In the genomic region with DNA sequence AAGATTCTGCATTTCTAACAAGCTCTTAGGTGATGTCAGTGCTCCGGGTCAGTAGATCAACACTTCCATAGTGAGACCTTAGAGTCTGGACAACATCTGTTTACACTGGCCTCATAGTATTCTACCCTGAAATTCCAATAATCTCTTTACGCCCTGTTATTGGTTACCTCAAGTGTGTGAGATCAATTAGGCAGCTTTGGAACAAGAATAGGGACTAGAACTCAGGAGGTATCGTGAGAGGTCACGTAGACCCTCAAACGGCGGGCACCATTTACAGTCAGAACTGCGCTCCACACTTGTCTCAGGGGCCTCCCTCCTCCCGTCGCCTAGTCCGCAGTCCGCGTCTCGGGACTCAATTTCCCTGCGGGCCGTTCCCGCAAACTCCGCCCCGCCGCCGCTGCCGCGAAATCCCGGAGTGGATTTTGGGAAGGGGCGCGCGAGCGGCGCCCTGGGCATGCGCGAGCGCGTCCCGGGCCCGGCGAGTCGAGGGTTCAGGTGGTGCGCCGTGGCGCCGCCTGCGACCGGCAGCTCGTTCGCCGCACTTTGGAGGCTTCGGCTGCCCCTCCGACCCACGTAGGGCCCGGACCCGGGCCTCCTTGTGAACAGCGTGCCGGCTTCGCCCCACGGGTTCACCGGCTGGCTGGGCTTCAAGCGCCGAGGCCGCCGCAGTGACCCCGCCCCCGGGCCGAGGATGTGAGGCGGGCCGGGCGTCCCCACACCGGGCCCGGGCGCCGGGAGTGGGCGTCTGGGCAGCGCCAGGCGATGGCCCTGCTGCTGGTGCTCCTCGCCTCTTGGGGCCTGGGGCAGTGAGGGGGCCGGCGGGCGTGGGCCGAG, we compare ENCODE assay signal across 8 cellular contexts. TPM values are rescaled to one million over a fixed set of nuclear protein-coding genes. Genes with fewer than 3 reads are reported as not detected.
DNase-seq lines count a peak whose midpoint lies in the region; ATAC-seq and TF ChIP-seq lines count a peak whose summit lies in the region.

A gene with protein sequence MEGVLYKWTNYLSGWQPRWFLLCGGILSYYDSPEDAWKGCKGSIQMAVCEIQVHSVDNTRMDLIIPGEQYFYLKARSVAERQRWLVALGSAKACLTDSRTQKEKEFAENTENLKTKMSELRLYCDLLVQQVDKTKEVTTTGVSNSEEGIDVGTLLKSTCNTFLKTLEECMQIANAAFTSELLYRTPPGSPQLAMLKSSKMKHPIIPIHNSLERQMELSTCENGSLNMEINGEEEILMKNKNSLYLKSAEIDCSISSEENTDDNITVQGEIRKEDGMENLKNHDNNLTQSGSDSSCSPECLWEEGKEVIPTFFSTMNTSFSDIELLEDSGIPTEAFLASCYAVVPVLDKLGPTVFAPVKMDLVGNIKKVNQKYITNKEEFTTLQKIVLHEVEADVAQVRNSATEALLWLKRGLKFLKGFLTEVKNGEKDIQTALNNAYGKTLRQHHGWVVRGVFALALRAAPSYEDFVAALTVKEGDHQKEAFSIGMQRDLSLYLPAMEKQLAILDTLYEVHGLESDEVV (plus strand): TSS at position 498 of the 834 bp plus-strand sequence. CDS start 351 bp downstream, outside the sequence.

- TF ChIP-seq POLR2A in esophagus muscularis mucosa (IDR thresholded peaks at IDR 0.05; ENCODE audit: low read depth), result peak; percentile 36

- intact Hi-C loops in PC-3 (cut with micrococcal nuclease), result loop anchor here (1.0 to 5.0 kb wide), 3 partner anchors 40 to 144 kb away; no protein-coding TSS in a partner anchor
- intact Hi-C loops in esophagus muscularis mucosa (cut with DNase I), result loop anchor here (5.0 kb wide), 2 partner anchors 41 to 109 kb away; a partner anchor contains a TSS

- H3K9ac ChIP-seq in HUES64 (ENCODE audit: low read depth, low read length) (peak within 1 kb of the TSS; percentile 81), PC-3 (ENCODE audit: low read length) (peak within 1 kb of the TSS; percentile 45)

- H3K27ac ChIP-seq in HUES64 (ENCODE audit: low read depth, low read length) (peak within 1 kb of the TSS; percentile 79), PC-3 (ENCODE audit: low read length) (no peak within 1 kb of the TSS), esophagus muscularis mucosa (replicated peaks in 1 of 4) (peak within 1 kb of the TSS; percentile 88 to 94 (median 92))

- DNase-seq in DMS153 (lab: John Stamatoyannopoulos, UW) (peak; percentile 86), PC-3 (peak; percentile 86), esophagus muscularis mucosa (ENCODE audit: extremely low spot score) (peak; percentile 94), myocyte (ENCODE audit: low read depth) (peak; percentile 96)
- peak; percentile 98 for DNase-seq in activated T-cell treated with anti-CD3 and anti-CD28 coated beads, Interleukin-2, amount 50 U/mL, for 48 hours
- DNase-seq in stimulated activated CD8-positive, alpha-beta memory T cell treated with anti-CD3 and anti-CD28 coated beads, Interleukin-7, amount 100 ng/mL, for 24 hours (ENCODE audit: low read depth), result peak; percentile 79

- under 1% methylated on average over 77 of the region's 77 CpGs for WGBS in HUES64
- 0% methylated on average over 23 of the region's 77 CpGs for WGBS in esophagus muscularis mucosa

- peaks cover 41% of the 10 kb centered on the region; the same call in 1 of the 2 replicates for H3K4me1 ChIP-seq in HUES64 (ENCODE audit: insufficient read depth, low read length)
- H3K4me1 ChIP-seq in PC-3 (ENCODE audit: insufficient read depth, low read length), result peaks cover 34% of the 10 kb centered on the region
- H3K4me1 ChIP-seq in esophagus muscularis mucosa, result peaks cover 47 to 72% (median 56%) of the 10 kb centered on the region in 4 donors

- H2AFZ ChIP-seq in PC-3 (ENCODE audit: low read length), result peak within 1 kb of the TSS; percentile 87

- peak within 1 kb of the TSS; percentile 78 for H3K4me3 ChIP-seq in HUES64 (ENCODE audit: low read length)
- peak within 1 kb of the TSS; percentile 84 for H3K4me3 ChIP-seq in PC-3 (ENCODE audit: low read length)
- H3K4me3 ChIP-seq in esophagus muscularis mucosa, result peak within 1 kb of the TSS; percentile 75 to 95 (median 81)

- H3K9me2 ChIP-seq in PC-3 (replicated peaks; ENCODE audit: low read length), result no peaks in the 10 kb centered on the region

- H3K36me3 ChIP-seq in HUES64 (ENCODE audit: insufficient read depth, low read length), result peaks cover 5% of the 10 kb centered on the region; the same call in 1 of the 2 replicates
- no peaks in the 10 kb centered on the region for H3K36me3 ChIP-seq in PC-3 (ENCODE audit: low read depth, low read length)
- H3K36me3 ChIP-seq in esophagus muscularis mucosa, result no peaks in the 10 kb centered on the region

- TF ChIP-seq CTCF in PC-3 (conservative IDR thresholded peaks at IDR 0.05; ENCODE audit: low read depth, low read length) (no peak), esophagus muscularis mucosa (IDR thresholded peaks at IDR 0.05) (no peak)

- ATAC-seq in GM21515 (IDR thresholded peaks at IDR 0.05; ENCODE audit: unreplicated experiment) (peak; percentile 51), PC-3 (peak; percentile 40)

- no peak for TF ChIP-seq EP300 in esophagus muscularis mucosa (IDR thresholded peaks at IDR 0.05)

- H3K4me2 ChIP-seq in PC-3 (ENCODE audit: low read length), result peak within 1 kb of the TSS; percentile 94

- H3K9me3 ChIP-seq in HUES64 (ENCODE audit: insufficient read depth, low read depth, low read length) (no peaks in the 10 kb centered on the region), PC-3 (ENCODE audit: low read length) (no peaks in the 10 kb centered on the region), esophagus muscularis mucosa (no peaks in the 10 kb centered on the region)

- CTCF ChIA-PET in PC-3 (lab: Charles Lee), result interaction anchor here (1.0 kb wide), 1 partner anchor 34 kb away, joined by 5 read pairs; no protein-coding TSS in a partner anchor

- no peaks in the 10 kb centered on the region for H3K27me3 ChIP-seq in HUES64 (ENCODE audit: insufficient read depth, low read length)
- no peaks in the 10 kb centered on the region for H3K27me3 ChIP-seq in PC-3 (ENCODE audit: low read length)
- H3K27me3 ChIP-seq in esophagus muscularis mucosa, result no peaks in the 10 kb centered on the region

- peaks cover 78% of the 10 kb centered on the region for H3K79me2 ChIP-seq in PC-3 (ENCODE audit: low read length)

- POLR2A ChIA-PET in PC-3 (lab: Charles Lee; ENCODE audit: unreplicated experiment), result interaction anchor here (0.5 kb wide), 1 partner anchor 8 kb away, joined by 3 read pairs; no protein-coding TSS in a partner anchor

- no peaks in the 10 kb centered on the region for H3F3A ChIP-seq in PC-3 (ENCODE audit: low read length, unreplicated experiment)

- H4K20me1 ChIP-seq in PC-3 (ENCODE audit: low read length), result peaks cover 3% of the 10 kb centered on the region; the same call in 1 of the 2 replicates

- no TSS peak for BruUV-seq in PC-3 (replicated peaks; lab: Mats Ljungman, UMichigan)

RNA-seq across cellular contexts. Expression of the gene that starts here (rescaled TPM):
- 24.0 TPM for polyA plus RNA-seq in HUES64 (2013, experiment 1 of 2)
- polyA plus RNA-seq in HUES64 (2013, experiment 2 of 2), result 29.7 TPM
- 8.4 and 10.4 TPM in 2 replicates for total RNA-seq in PC-3 (2014; rRNA removed)
- 10 to 100 TPM in 2 of 4 donors, 1 to 10 TPM in 2; 6.6 to 11.9 (median 10.2) TPM for total RNA-seq in esophagus muscularis mucosa
- 11.9 and 15.3 TPM in 2 replicates for total RNA-seq in myocyte
- polyA plus RNA-seq in myocyte (2012), result 6.9 TPM
